Comparison of ENCODE assay signal across 8 cellular contexts in genomic region chr3:48684480-48685143, GRCh38. TPM values are rescaled to one million over a fixed set of nuclear protein-coding genes. Genes with fewer than 3 reads are reported as not detected.
A peak's percentile ranks its signal among the peaks of the same experiment; 100 is the strongest.
DNase-seq lines count a peak whose midpoint lies in the region; ATAC-seq and TF ChIP-seq lines count a peak whose summit lies in the region.

No MANE protein-coding gene starts in this region.

- H3K9me2 ChIP-seq in HCT116 (ENCODE audit: insufficient read depth) = no peaks in the 10 kb centered on the region

- H3K9ac ChIP-seq in HCT116 (ENCODE audit: low read length) (peak overlapping the region; percentile 89), subcutaneous abdominal adipose tissue (ENCODE audit: low read length in 5 of 5) (peak overlapping the region; percentile 6 to 75 (median 60))

- H3K27me3 ChIP-seq in HCT116 (ENCODE audit: insufficient read depth, low read length) = no peaks in the 10 kb centered on the region
- H3K27me3 ChIP-seq in subcutaneous abdominal adipose tissue (ENCODE audit: control insufficient read depth in 5 of 5, insufficient read depth in 4 of 5, low read length in 5 of 5) = no peaks in the 10 kb centered on the region

- H3K9me3 Mint-ChIP-seq in activated T-helper 2 cell treated with anti-CD3 and anti-CD28 coated beads, Interferon-gamma antibody, Interleukin-2, Interleukin-4, amounts not matched to agents 10 μg/mL and 5 μg/mL and 100 μg/mL, durations not matched to agents 14 hours and 24 hours and 36 hours = no peaks in the 10 kb centered on the region

- no peaks in the 10 kb centered on the region for H4K20me1 ChIP-seq in HCT116 (ENCODE audit: insufficient read depth)

- no peak for TF ChIP-seq RAD21 in HCT116 (IDR thresholded peaks at IDR 0.05; ENCODE audit: low read depth)

- CTCF ChIA-PET in HCT116 (lab: Charles Lee) = interaction anchor here (1.3 kb wide), 1 partner anchor 21 kb away, joined by 3 read pairs; the partner anchor contains the start of gene CELSR3

- no peak for TF ChIP-seq POLR2A in HCT116 (IDR thresholded peaks at IDR 0.05; ENCODE audit: borderline replicate concordance, extremely low read depth, insufficient read depth, insufficient read length)

- H3K4me3 ChIP-seq in HCT116 (replicated peaks in 1 of 2; ENCODE audit: low read depth in 1 of 2, low read length in 2 of 2) (peak overlapping the region; percentile 77 to 96), iPS-11a (ENCODE audit: low read depth, low read length) (peak overlapping the region; percentile 10), subcutaneous abdominal adipose tissue (ENCODE audit: low read depth in 1 of 5, low read length in 5 of 5) (peak overlapping the region; percentile 53 to 98 (median 79))

- BruUV-seq in HCT116 (replicated peaks; lab: Mats Ljungman, UMichigan) = no TSS peak

- H3K4me2 ChIP-seq in HCT116 (ENCODE audit: low read length) = peak overlapping the region; percentile 93

- H3K4me1 ChIP-seq in HCT116 (ENCODE audit: control insufficient read depth in 1 of 2, insufficient read depth in 2 of 2, low read length in 2 of 2) (peaks cover 13 to 29% of the 10 kb centered on the region in 2 experiments), subcutaneous abdominal adipose tissue (ENCODE audit: control insufficient read depth in 5 of 5, insufficient read depth in 5 of 5, low read length in 5 of 5) (peaks cover 5 to 37% (median 34%) of the 10 kb centered on the region in 5 donors)

- peak overlapping the region; percentile 95 for H3K4me3 Mint-ChIP-seq in activated T-helper 2 cell treated with anti-CD3 and anti-CD28 coated beads, Interferon-gamma antibody, Interleukin-2, Interleukin-4, amounts not matched to agents 10 μg/mL and 5 μg/mL and 100 μg/mL, durations not matched to agents 14 hours and 24 hours and 36 hours (ENCODE audit: low read depth)

- H3K36me3 Mint-ChIP-seq in activated T-helper 2 cell treated with anti-CD3 and anti-CD28 coated beads, Interferon-gamma antibody, Interleukin-2, Interleukin-4, amounts not matched to agents 10 μg/mL and 5 μg/mL and 100 μg/mL, durations not matched to agents 14 hours and 24 hours and 36 hours (ENCODE audit: low read depth) = peaks cover 43% of the 10 kb centered on the region

- peak overlapping the region; percentile 38; the same call in 1 of the 2 replicates for H3K27ac ChIP-seq in HCT116 (ENCODE audit: low read depth, low read length)
- no peak overlapping the region for H3K27ac ChIP-seq in subcutaneous abdominal adipose tissue (ENCODE audit: low read depth, low read length)

- H2AFZ ChIP-seq in HCT116 (ENCODE audit: low read depth, low read length, poor library complexity, severe bottlenecking) = no peak overlapping the region

- TF ChIP-seq CTCF in HCT116 (IDR thresholded peaks at IDR 0.05 in 2 of 3, conservative IDR thresholded peaks at IDR 0.05 in 1 of 3; ENCODE audit: borderline replicate concordance in 1 of 3, insufficient read depth in 1 of 3, low read depth in 2 of 3, low read length in 2 of 3) = no peak

- peak overlapping the region; percentile 89 for H3K27ac Mint-ChIP-seq in activated T-helper 2 cell treated with anti-CD3 and anti-CD28 coated beads, Interferon-gamma antibody, Interleukin-2, Interleukin-4, amounts not matched to agents 10 μg/mL and 5 μg/mL and 100 μg/mL, durations not matched to agents 14 hours and 24 hours and 36 hours

- H3K4me1 Mint-ChIP-seq in activated T-helper 2 cell treated with anti-CD3 and anti-CD28 coated beads, Interferon-gamma antibody, Interleukin-2, Interleukin-4, amounts not matched to agents 10 μg/mL and 5 μg/mL and 100 μg/mL, durations not matched to agents 14 hours and 24 hours and 36 hours (ENCODE audit: low read depth) = peaks cover 17% of the 10 kb centered on the region

- ATAC-seq in HCT116 (no peak), GM18511 (IDR thresholded peaks at IDR 0.05; ENCODE audit: unreplicated experiment) (no peak), HG02938 (IDR thresholded peaks at IDR 0.05; ENCODE audit: unreplicated experiment) (no peak)

- H3K79me2 ChIP-seq in HCT116 (ENCODE audit: insufficient read depth, low read length) = peaks cover 34% of the 10 kb centered on the region

- H3K36me3 ChIP-seq in HCT116 (ENCODE audit: control insufficient read depth in 1 of 2, insufficient read depth in 2 of 2, low read length in 2 of 2) (peaks cover 29 to 42% of the 10 kb centered on the region in 2 experiments), subcutaneous abdominal adipose tissue (ENCODE audit: control insufficient read depth in 5 of 5, insufficient read depth in 5 of 5, low read length in 5 of 5) (peaks cover 0 to 59% (median 55%) of the 10 kb centered on the region in 5 donors)

- DNase-seq in AG08395 (ENCODE audit: low spot score) = peak; percentile 39
- no peak for DNase-seq in HCT116 (ENCODE audit: low read depth, low spot score)
- DNase-seq in activated T-helper 2 cell treated with anti-CD3 and anti-CD28 coated beads, Interferon-gamma antibody, Interleukin-2, Interleukin-4, amounts not matched to agents 10 μg/mL and 5 μg/mL and 100 μg/mL, durations not matched to agents 14 hours and 24 hours and 36 hours (ENCODE audit: low spot score) = no peak
- no peak for DNase-seq in COR-L47 (lab: John Stamatoyannopoulos, UW)

- H3K9me3 ChIP-seq in HCT116 (ENCODE audit: control insufficient read depth in 1 of 2, insufficient read depth in 1 of 2, low read depth in 1 of 2, low read length in 2 of 2) (no peaks in the 10 kb centered on the region), subcutaneous abdominal adipose tissue (ENCODE audit: control insufficient read depth in 5 of 5, low read length in 5 of 5) (no peaks in the 10 kb centered on the region)

- H3K27me3 Mint-ChIP-seq in activated T-helper 2 cell treated with anti-CD3 and anti-CD28 coated beads, Interferon-gamma antibody, Interleukin-2, Interleukin-4, amounts not matched to agents 10 μg/mL and 5 μg/mL and 100 μg/mL, durations not matched to agents 14 hours and 24 hours and 36 hours (ENCODE audit: low read depth) = no peaks in the 10 kb centered on the region

- intact Hi-C loops in HCT116 (cut with micrococcal nuclease) = loop anchor here (5.0 kb wide), 1 partner anchor 268 kb away; no protein-coding TSS in a partner anchor
- intact Hi-C loops in activated T-helper 2 cell treated with anti-CD3 and anti-CD28 coated beads, Interferon-gamma antibody, Interleukin-2, Interleukin-4, amounts not matched to agents 10 μg/mL and 5 μg/mL and 100 μg/mL, durations not matched to agents 14 hours and 24 hours and 36 hours (cut with micrococcal nuclease) = loop anchor here (2.0 kb wide), 2 partner anchors 20 to 32 kb away; partner anchors contain the start of gene IP6K2

- POLR2A ChIA-PET in HCT116 (lab: Charles Lee) = interaction anchor here (1.0 kb wide), 1 partner anchor 20 kb away, joined by 4 read pairs; no protein-coding TSS in a partner anchor

- RAD21 ChIA-PET in HCT116 (lab: Charles Lee; ENCODE audit: low non-redundant PET in 1 of 2, low total read pairs in 2 of 2, uncharacterized antibody in 2 of 2, unreplicated experiment in 2 of 2) = no interaction called here

TF ChIP-seq in HCT116, 20 proteins besides CTCF, POLR2A, EP300 and RAD21 (continues in another document):
- TF ChIP-seq ZNF274 (IDR thresholded peaks at IDR 0.05; ENCODE audit: low read depth, low read length) = no peak
- no peak for TF ChIP-seq EZH2phosphoT487 (IDR thresholded peaks at IDR 0.05; ENCODE audit: borderline replicate concordance)
- no peak for TF ChIP-seq SIN3A (IDR thresholded peaks at IDR 0.05; ENCODE audit: low read depth)
- no peak for TF ChIP-seq CBX3 (IDR thresholded peaks at IDR 0.05; ENCODE audit: low read depth)
- TF ChIP-seq ZBTB33 (IDR thresholded peaks at IDR 0.05; ENCODE audit: extremely low read depth, insufficient replicate concordance, low read length) = no peak
- TF ChIP-seq ATF3 (IDR thresholded peaks at IDR 0.05) = no peak
- TF ChIP-seq JUND (IDR thresholded peaks at IDR 0.05) = no peak
- no peak for TF ChIP-seq EGR1 (IDR thresholded peaks at IDR 0.05; ENCODE audit: low read depth)
- no peak for TF ChIP-seq SRF (IDR thresholded peaks at IDR 0.05; ENCODE audit: low read depth)
- TF ChIP-seq SP1 (IDR thresholded peaks at IDR 0.05; ENCODE audit: low read depth) = no peak

RNA-seq across cellular contexts. Expression of gene NCKIPSD, which starts 1.1 kb away (rescaled TPM):
- 36.9 TPM for total RNA-seq in HCT116 (2021; ENCODE audit: unreplicated experiment)
- polyA plus RNA-seq in HCT116 (2012) = 58.4 and 80.7 TPM in 2 replicates
- 49.8 and 51.4 TPM in 2 replicates for total RNA-seq in activated T-helper 2 cell treated with anti-CD3 and anti-CD28 coated beads, Interferon-gamma antibody, Interleukin-2, Interleukin-4, amounts not matched to agents 10 μg/mL and 5 μg/mL and 100 μg/mL, durations not matched to agents 14 hours and 24 hours and 36 hours

RNA-seq across cellular contexts. Expression of gene CELSR3, which starts 21.9 kb away (rescaled TPM):
- total RNA-seq in HCT116 (2021; ENCODE audit: unreplicated experiment) = 7.8 TPM
- 6.3 and 6.8 TPM in 2 replicates for polyA plus RNA-seq in HCT116 (2012)
- total RNA-seq in activated T-helper 2 cell treated with anti-CD3 and anti-CD28 coated beads, Interferon-gamma antibody, Interleukin-2, Interleukin-4, amounts not matched to agents 10 μg/mL and 5 μg/mL and 100 μg/mL, durations not matched to agents 14 hours and 24 hours and 36 hours = 16.0 and 16.5 TPM in 2 replicates

RNA-seq across cellular contexts. Expression of gene IP6K2, which starts 32.4 kb away (rescaled TPM):
- 89.5 TPM for total RNA-seq in HCT116 (2021; ENCODE audit: unreplicated experiment)
- 115 and 121 TPM in 2 replicates for polyA plus RNA-seq in HCT116 (2012)
- total RNA-seq in activated T-helper 2 cell treated with anti-CD3 and anti-CD28 coated beads, Interferon-gamma antibody, Interleukin-2, Interleukin-4, amounts not matched to agents 10 μg/mL and 5 μg/mL and 100 μg/mL, durations not matched to agents 14 hours and 24 hours and 36 hours = 65.4 and 68.2 TPM in 2 replicates

RNA-seq across cellular contexts. Expression of gene SLC26A6, which starts 49.4 kb away (rescaled TPM):
- total RNA-seq in HCT116 (2021; ENCODE audit: unreplicated experiment) = 55.1 TPM
- 57.0 and 58.9 TPM in 2 replicates for polyA plus RNA-seq in HCT116 (2012)
- total RNA-seq in activated T-helper 2 cell treated with anti-CD3 and anti-CD28 coated beads, Interferon-gamma antibody, Interleukin-2, Interleukin-4, amounts not matched to agents 10 μg/mL and 5 μg/mL and 100 μg/mL, durations not matched to agents 14 hours and 24 hours and 36 hours = 85.1 and 89.6 TPM in 2 replicates

Comparison
In these comparisons a context has a peak if more than half of its experiments do, and no peak if none do; other contexts are left out.
1. H3K4me3 ChIP-seq: peak in every context shown above with its lines; median percentile 86 in HCT116; 79 in subcutaneous abdominal adipose tissue; 10 in iPS-11a.